ENCODE assay signal across 8 cellular contexts in genomic region chr15:40103124-40103858, GRCh38. TPM values are rescaled to one million over a fixed set of nuclear protein-coding genes. Genes with fewer than 3 reads are reported as not detected.
DNase-seq lines count a peak whose midpoint lies in the region; ATAC-seq, FAIRE-seq and TF ChIP-seq lines count a peak whose summit lies in the region.

No MANE protein-coding gene starts in this region.

- TF ChIP-seq CTCF in kidney (IDR thresholded peaks at IDR 0.05; ENCODE audit: borderline replicate concordance, extremely low read depth, insufficient read depth) = no peak

- no peaks in the 10 kb centered on the region for H3K27me3 ChIP-seq in stomach smooth muscle (ENCODE audit: control insufficient read depth in 1 of 2, insufficient read depth in 2 of 2, low read length in 2 of 2)

- H3K4me3 ChIP-seq in kidney (ENCODE audit: low read length in 2 of 2) (no peak overlapping the region), stomach smooth muscle (ENCODE audit: low read length in 2 of 2) (peak overlapping the region; percentile 31 to 59)

- intact Hi-C loops in kidney (cut with DNase I) = no loop called here

- ATAC-seq in GM19463 (IDR thresholded peaks at IDR 0.05; ENCODE audit: unreplicated experiment) = no peak

- no peaks in the 10 kb centered on the region for H3K9me3 Mint-ChIP-seq in T-helper 2 cell treated with Interferon-gamma antibody and Interleukin-4, amounts not matched to agents 5 μg/mL and 100 μg/mL, for 36 hours

- H3K4me3 Mint-ChIP-seq in T-helper 2 cell treated with Interferon-gamma antibody and Interleukin-4, amounts not matched to agents 5 μg/mL and 100 μg/mL, for 36 hours = no peak overlapping the region

- DNase-seq in ELF-1 (ENCODE audit: low read depth, low spot score) = peak; percentile 92
- DNase-seq in NCI-H345 treated with DMSO at 0.1 percent for 48 hours (lab: John Stamatoyannopoulos, UW; ENCODE audit: unreplicated experiment) = peak; percentile 64
- peak; percentile 79 for DNase-seq in cerebellum (ENCODE audit: low spot score)
- peak; percentile 97 for DNase-seq in kidney
- DNase-seq in T-helper 2 cell treated with Interferon-gamma antibody and Interleukin-4, amounts not matched to agents 5 μg/mL and 100 μg/mL, for 36 hours (ENCODE audit: low spot score) = no peak
- no peak for DNase-seq in activated gamma-delta T cell treated with Interleukin-2 at 50 U/mL for 16 hours

- H3K9me3 ChIP-seq in kidney (ENCODE audit: control insufficient read depth in 1 of 2, low read length in 2 of 2) = no peaks in the 10 kb centered on the region
- no peaks in the 10 kb centered on the region for H3K9me3 ChIP-seq in stomach smooth muscle (ENCODE audit: control insufficient read depth in 2 of 2, low read length in 2 of 2)

- FAIRE-seq in kidney (lab: Jason Lieb, UNC) = no peak

- H3K9ac ChIP-seq in kidney (ENCODE audit: low read length in 2 of 2) (peak overlapping the region in 1 of 2 donors; percentile 5), stomach smooth muscle (ENCODE audit: low read length in 2 of 2) (peak overlapping the region; percentile 39 to 42)

- peaks cover 80% of the 10 kb centered on the region for H3K4me1 Mint-ChIP-seq in T-helper 2 cell treated with Interferon-gamma antibody and Interleukin-4, amounts not matched to agents 5 μg/mL and 100 μg/mL, for 36 hours (ENCODE audit: low read depth)

- peaks cover 6% of the 10 kb centered on the region for H3K36me3 Mint-ChIP-seq in T-helper 2 cell treated with Interferon-gamma antibody and Interleukin-4, amounts not matched to agents 5 μg/mL and 100 μg/mL, for 36 hours (ENCODE audit: low read depth)

- no peak overlapping the region for H3K27ac Mint-ChIP-seq in T-helper 2 cell treated with Interferon-gamma antibody and Interleukin-4, amounts not matched to agents 5 μg/mL and 100 μg/mL, for 36 hours

- H3K27ac ChIP-seq in kidney (ENCODE audit: low read depth in 2 of 2, low read length in 2 of 2) (peak overlapping the region; percentile 71 to 74), stomach smooth muscle (ENCODE audit: low read length) (peak overlapping the region; percentile 89)

- H3K4me1 ChIP-seq in kidney (ENCODE audit: control insufficient read depth in 1 of 2, insufficient read depth in 1 of 2, low read depth in 1 of 2, low read length in 2 of 2) (peaks cover 59 to 77% of the 10 kb centered on the region in 2 donors), stomach smooth muscle (ENCODE audit: control insufficient read depth, insufficient read depth, low read length) (peaks cover 91% of the 10 kb centered on the region)

- no peaks in the 10 kb centered on the region for H3K36me3 ChIP-seq in kidney (ENCODE audit: control insufficient read depth in 1 of 2, insufficient read depth in 2 of 2, low read length in 2 of 2)
- no peaks in the 10 kb centered on the region for H3K36me3 ChIP-seq in stomach smooth muscle (ENCODE audit: control insufficient read depth in 2 of 2, insufficient read depth in 2 of 2, low read length in 2 of 2)

- no peaks in the 10 kb centered on the region for H3K27me3 Mint-ChIP-seq in T-helper 2 cell treated with Interferon-gamma antibody and Interleukin-4, amounts not matched to agents 5 μg/mL and 100 μg/mL, for 36 hours (ENCODE audit: low read depth)

RNA-seq across cellular contexts. Expression of gene BMF, which starts 5.4 kb away (rescaled TPM):
- total RNA-seq in cerebellum = 4.3 TPM
- total RNA-seq in kidney = 19.7 TPM
- 3.6 TPM for polyA plus RNA-seq in kidney (ENCODE audit: insufficient read depth, low read depth, low replicate concordance)

RNA-seq across cellular contexts. Expression of gene BUB1B, which starts 57.6 kb away (rescaled TPM):
- total RNA-seq in cerebellum (23.2 TPM), kidney (0.94 TPM)
- polyA plus RNA-seq in kidney (ENCODE audit: insufficient read depth, low read depth, low replicate concordance) = 0.69 TPM

Comparison
In these comparisons a context has a peak if more than half of its experiments do, and no peak if none do; other contexts are left out.
1. DNase-seq: peak in ELF-1 (single experiment), NCI-H345 treated with DMSO at 0.1 percent for 48 hours (single experiment), cerebellum (single experiment) and kidney (single experiment); none in T-helper 2 cell treated with Interferon-gamma antibody and Interleukin-4, amounts not matched to agents 5 μg/mL and 100 μg/mL, for 36 hours (single experiment) and activated gamma-delta T cell treated with Interleukin-2 at 50 U/mL for 16 hours (single experiment).
2. H3K4me3 ChIP-seq: peak in stomach smooth muscle (2 of 2); none in kidney (0 of 2).
3. RNA of gene BUB1B, which starts 57.6 kb away (total RNA-seq): 23.2 TPM in cerebellum (single experiment); 0.94 TPM in kidney (single experiment); every median in the first group is over 10 times any median in the second.